ENCODE assay signal across 1 cellular context in the genomic region with DNA sequence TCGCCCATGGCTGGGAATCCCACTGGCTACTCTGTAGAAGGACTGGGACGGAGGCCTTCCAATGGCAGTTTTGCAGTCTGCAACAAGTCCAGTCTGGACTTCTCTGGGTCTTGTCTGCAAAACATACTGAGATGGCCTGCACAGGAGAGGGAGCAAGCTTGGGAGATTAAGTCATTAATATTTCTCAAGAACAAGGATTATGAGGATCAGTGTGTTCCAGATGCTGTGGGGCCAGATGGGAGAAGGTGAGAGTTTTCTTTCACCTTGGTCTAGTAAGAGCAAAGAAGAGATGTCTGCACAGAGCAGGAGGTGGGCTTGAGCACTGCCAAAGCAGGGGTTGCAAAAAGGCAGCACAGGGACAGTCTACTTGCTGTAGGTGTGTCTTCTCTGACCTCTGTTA.
TF ChIP-seq lines count a peak whose summit lies in the region.

PDE6A (minus strand) TSS at position 128 of the 400 bp plus-strand sequence; CDS start at position 8, 120 bp downstream.

TF ChIP-seq in HepG2, 621 proteins besides CTCF, POLR2A, EP300 and RAD21 (continued from another document):
- TF ChIP-seq, protein P1, sequence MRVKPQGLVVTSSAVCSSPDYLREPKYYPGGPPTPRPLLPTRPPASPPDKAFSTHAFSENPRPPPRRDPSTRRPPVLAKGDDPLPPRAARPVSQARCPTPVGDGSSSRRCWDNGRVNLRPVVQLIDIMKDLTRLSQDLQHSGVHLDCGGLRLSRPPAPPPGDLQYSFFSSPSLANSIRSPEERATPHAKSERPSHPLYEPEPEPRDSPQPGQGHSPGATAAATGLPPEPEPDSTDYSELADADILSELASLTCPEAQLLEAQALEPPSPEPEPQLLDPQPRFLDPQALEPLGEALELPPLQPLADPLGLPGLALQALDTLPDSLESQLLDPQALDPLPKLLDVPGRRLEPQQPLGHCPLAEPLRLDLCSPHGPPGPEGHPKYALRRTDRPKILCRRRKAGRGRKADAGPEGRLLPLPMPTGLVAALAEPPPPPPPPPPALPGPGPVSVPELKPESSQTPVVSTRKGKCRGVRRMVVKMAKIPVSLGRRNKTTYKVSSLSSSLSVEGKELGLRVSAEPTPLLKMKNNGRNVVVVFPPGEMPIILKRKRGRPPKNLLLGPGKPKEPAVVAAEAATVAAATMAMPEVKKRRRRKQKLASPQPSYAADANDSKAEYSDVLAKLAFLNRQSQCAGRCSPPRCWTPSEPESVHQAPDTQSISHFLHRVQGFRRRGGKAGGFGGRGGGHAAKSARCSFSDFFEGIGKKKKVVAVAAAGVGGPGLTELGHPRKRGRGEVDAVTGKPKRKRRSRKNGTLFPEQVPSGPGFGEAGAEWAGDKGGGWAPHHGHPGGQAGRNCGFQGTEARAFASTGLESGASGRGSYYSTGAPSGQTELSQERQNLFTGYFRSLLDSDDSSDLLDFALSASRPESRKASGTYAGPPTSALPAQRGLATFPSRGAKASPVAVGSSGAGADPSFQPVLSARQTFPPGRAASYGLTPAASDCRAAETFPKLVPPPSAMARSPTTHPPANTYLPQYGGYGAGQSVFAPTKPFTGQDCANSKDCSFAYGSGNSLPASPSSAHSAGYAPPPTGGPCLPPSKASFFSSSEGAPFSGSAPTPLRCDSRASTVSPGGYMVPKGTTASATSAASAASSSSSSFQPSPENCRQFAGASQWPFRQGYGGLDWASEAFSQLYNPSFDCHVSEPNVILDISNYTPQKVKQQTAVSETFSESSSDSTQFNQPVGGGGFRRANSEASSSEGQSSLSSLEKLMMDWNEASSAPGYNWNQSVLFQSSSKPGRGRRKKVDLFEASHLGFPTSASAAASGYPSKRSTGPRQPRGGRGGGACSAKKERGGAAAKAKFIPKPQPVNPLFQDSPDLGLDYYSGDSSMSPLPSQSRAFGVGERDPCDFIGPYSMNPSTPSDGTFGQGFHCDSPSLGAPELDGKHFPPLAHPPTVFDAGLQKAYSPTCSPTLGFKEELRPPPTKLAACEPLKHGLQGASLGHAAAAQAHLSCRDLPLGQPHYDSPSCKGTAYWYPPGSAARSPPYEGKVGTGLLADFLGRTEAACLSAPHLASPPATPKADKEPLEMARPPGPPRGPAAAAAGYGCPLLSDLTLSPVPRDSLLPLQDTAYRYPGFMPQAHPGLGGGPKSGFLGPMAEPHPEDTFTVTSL (CRISPR knock-in tag; IDR thresholded peaks at IDR 0.05; ENCODE audit: borderline replicate concordance) = no peak
- TF ChIP-seq NFYB (CRISPR knock-in tag; IDR thresholded peaks at IDR 0.05) = no peak
- no peak for TF ChIP-seq NBN (conservative IDR thresholded peaks at IDR 0.05)
- TF ChIP-seq HES4 (CRISPR knock-in tag; IDR thresholded peaks at IDR 0.05; ENCODE audit: borderline replicate concordance) = no peak
- no peak for TF ChIP-seq ZNF333 (CRISPR knock-in tag; IDR thresholded peaks at IDR 0.05; ENCODE audit: borderline replicate concordance)
- TF ChIP-seq ZNF501 (CRISPR knock-in tag; IDR thresholded peaks at IDR 0.05) = no peak
